In genomic region chr7:50531401-50531906, GRCh38 we compare ENCODE assay signal across 8 cellular contexts. TPM values are rescaled to one million over a fixed set of nuclear protein-coding genes. Genes with fewer than 3 reads are reported as not detected.
A peak's percentile ranks its signal among the peaks of the same experiment; 100 is the strongest.
DNase-seq lines count a peak whose midpoint lies in the region; ATAC-seq and TF ChIP-seq lines count a peak whose summit lies in the region.

No MANE protein-coding gene starts in this region.

- no peaks in the 10 kb centered on the region for H3K27me3 ChIP-seq in WERI-Rb-1 (ENCODE audit: insufficient read depth, low read depth, severe bottlenecking)
- no peaks in the 10 kb centered on the region for H3K27me3 ChIP-seq in lung (ENCODE audit: control insufficient read depth, insufficient read depth)

- H3K36me3 ChIP-seq in WERI-Rb-1: no peaks in the 10 kb centered on the region
- H3K36me3 ChIP-seq in lung (ENCODE audit: control insufficient read depth in 2 of 2, insufficient read depth in 2 of 2, low read length in 2 of 2): no peaks in the 10 kb centered on the region

- ATAC-seq in lung (ENCODE audit: insufficient read depth, low FRiP score): peak; percentile 74
- ATAC-seq in GM21786 (IDR thresholded peaks at IDR 0.05; ENCODE audit: unreplicated experiment): no peak
- no peak for ATAC-seq in HG03342 (IDR thresholded peaks at IDR 0.05; ENCODE audit: unreplicated experiment)

- TF ChIP-seq CTCF in WERI-Rb-1 (IDR thresholded peaks at IDR 0.05; ENCODE audit: low read depth, low read length): no peak
- TF ChIP-seq CTCF in lung (IDR thresholded peaks at IDR 0.05; ENCODE audit: control extremely low read depth, extremely low read depth): no peak

- no peaks in the 10 kb centered on the region for H3K4me1 ChIP-seq in lung (ENCODE audit: control insufficient read depth in 2 of 2, insufficient read depth in 2 of 2, low read length in 2 of 2)

- H3K4me3 ChIP-seq in WERI-Rb-1 (ENCODE audit: low read depth, low read length) (peak overlapping the region; percentile 26), lung (no peak overlapping the region)

- peak; percentile 52 for DNase-seq in ELF-1 (ENCODE audit: low read depth, low spot score)
- DNase-seq in NCI-H1417 treated with DMSO at 0.1 percent for 48 hours (lab: John Stamatoyannopoulos, UW): peak; percentile 89
- DNase-seq in WERI-Rb-1: peak; percentile 62
- DNase-seq in lung (ENCODE audit: low spot score): peak; percentile 37
- DNase-seq in GDM1 (lab: John Stamatoyannopoulos, UW): no peak
- DNase-seq in DMS114 treated with DMSO at 0.1 percent for 48 hours (lab: John Stamatoyannopoulos, UW; ENCODE audit: unreplicated experiment): no peak

- peak overlapping the region; percentile 88 for H3K27ac ChIP-seq in WERI-Rb-1
- no peak overlapping the region for H3K27ac ChIP-seq in lung (ENCODE audit: low read depth in 1 of 2, low read length in 1 of 2)

- H3K9me3 ChIP-seq in WERI-Rb-1 (ENCODE audit: severe bottlenecking) (no peaks in the 10 kb centered on the region), lung (ENCODE audit: control insufficient read depth in 2 of 2, insufficient read depth in 1 of 2, low read length in 1 of 2) (no peaks in the 10 kb centered on the region)

- WGBS in lung, 2 donors: 68 to 89% methylated on average over 11 of the region's 11 CpGs

RNA-seq across cellular contexts. Expression of gene DDC, which starts 33.8 kb away (rescaled TPM):
- 1 to 10 TPM; 2.1 to 3.1 TPM for total RNA-seq in lung
- polyA plus RNA-seq in lung: 1 to 10 TPM in 1 of 2 donors, under 1 TPM in 1; 0.23 to 1.2 TPM

Comparison
In these comparisons a context has a peak if more than half of its experiments do, and no peak if none do; other contexts are left out.
1. DNase-seq: peak in ELF-1 (single experiment), NCI-H1417 treated with DMSO at 0.1 percent for 48 hours (single experiment), WERI-Rb-1 (single experiment) and lung (single experiment); none in GDM1 (single experiment) and DMS114 treated with DMSO at 0.1 percent for 48 hours (single experiment).